In genomic region chr17:43574348-43574747, GRCh38 we compare ENCODE assay signal across 2 cellular contexts.
TF ChIP-seq lines count a peak whose summit lies in the region.

No MANE protein-coding gene starts in this region.

TF ChIP-seq in HepG2, 621 proteins besides CTCF, POLR2A, EP300 and RAD21 (continues in another document):
- TF ChIP-seq TFE3 (CRISPR knock-in tag; IDR thresholded peaks at IDR 0.05) (0 out of 2 replicates have a peak, but pooled peaks have one; percentile 29), ZNF280B (CRISPR knock-in tag; IDR thresholded peaks at IDR 0.05; ENCODE audit: borderline replicate concordance) (peak; percentile 44; the same call in 1 of the 2 replicates), MIER3 (CRISPR knock-in tag; IDR thresholded peaks at IDR 0.05; ENCODE audit: borderline replicate concordance) (no peak), ZNF354B (CRISPR knock-in tag; IDR thresholded peaks at IDR 0.05) (no peak), ZNF850 (CRISPR knock-in tag; conservative IDR thresholded peaks at IDR 0.05) (no peak), POGK (CRISPR knock-in tag; conservative IDR thresholded peaks at IDR 0.05) (no peak), ATF7-NPFF (CRISPR knock-in tag; IDR thresholded peaks at IDR 0.05; ENCODE audit: low read depth) (0 out of 2 replicates have a peak, but pooled peaks have one; percentile 35), FOXO4 (CRISPR knock-in tag; conservative IDR thresholded peaks at IDR 0.05) (peak; percentile 97; the same call in 1 of the 2 replicates), KDM5B (CRISPR knock-in tag; IDR thresholded peaks at IDR 0.05; ENCODE audit: borderline replicate concordance) (no peak), ZNF687 (CRISPR knock-in tag; IDR thresholded peaks at IDR 0.05) (peak; percentile 86), HIVEP1 (CRISPR knock-in tag; IDR thresholded peaks at IDR 0.05) (0 out of 2 replicates have a peak, but pooled peaks have one; percentile 8), KMT2A (CRISPR knock-in tag; IDR thresholded peaks at IDR 0.05) (no peak), ZNF441 (CRISPR knock-in tag; IDR thresholded peaks at IDR 0.05; ENCODE audit: borderline replicate concordance) (no peak), ZNF564 (CRISPR knock-in tag; IDR thresholded peaks at IDR 0.05) (no peak)

TF ChIP-seq in WTC11, 78 proteins besides CTCF, POLR2A, EP300 and RAD21:
- TF ChIP-seq MXD4 (CRISPR knock-in tag; IDR thresholded peaks at IDR 0.05; ENCODE audit: borderline replicate concordance) = no peak
- TF ChIP-seq OVOL2 (CRISPR knock-in tag; IDR thresholded peaks at IDR 0.05; ENCODE audit: borderline replicate concordance) = no peak
- no peak for TF ChIP-seq IRF1 (CRISPR knock-in tag; IDR thresholded peaks at IDR 0.05)
- no peak for TF ChIP-seq NFATC4 (CRISPR knock-in tag; IDR thresholded peaks at IDR 0.05)
- no peak for TF ChIP-seq TEAD4 (CRISPR knock-in tag; IDR thresholded peaks at IDR 0.05)
- no peak for TF ChIP-seq CBFB (CRISPR knock-in tag; IDR thresholded peaks at IDR 0.05; ENCODE audit: low read depth)
- TF ChIP-seq AFF4 (CRISPR knock-in tag; IDR thresholded peaks at IDR 0.05; ENCODE audit: borderline replicate concordance) = no peak
- no peak for TF ChIP-seq MAX (CRISPR knock-in tag; IDR thresholded peaks at IDR 0.05)
- TF ChIP-seq ZNF512 (CRISPR knock-in tag; IDR thresholded peaks at IDR 0.05; ENCODE audit: borderline replicate concordance) = no peak
- TF ChIP-seq ZNF317 (CRISPR knock-in tag; IDR thresholded peaks at IDR 0.05; ENCODE audit: borderline replicate concordance, low read depth) = no peak
- TF ChIP-seq NR1H2 (CRISPR knock-in tag; IDR thresholded peaks at IDR 0.05) = no peak
- no peak for TF ChIP-seq JAZF1 (CRISPR knock-in tag; IDR thresholded peaks at IDR 0.05)
- no peak for TF ChIP-seq USF1 (CRISPR knock-in tag; IDR thresholded peaks at IDR 0.05)
- no peak for TF ChIP-seq E2F1 (CRISPR knock-in tag; IDR thresholded peaks at IDR 0.05)
- no peak for TF ChIP-seq GABPB1 (CRISPR knock-in tag; IDR thresholded peaks at IDR 0.05)
- no peak for TF ChIP-seq ATF1 (CRISPR knock-in tag; IDR thresholded peaks at IDR 0.05)
- TF ChIP-seq RORB (CRISPR knock-in tag; IDR thresholded peaks at IDR 0.05) = no peak
TF ChIP-seq in WTC11: peak in this region for 0.
